1 cellular context compared by ENCODE assay signal in genomic region chr2:64609229-64609994, GRCh38.
TF ChIP-seq lines count a peak whose summit lies in the region.

No MANE protein-coding gene starts in this region.

TF ChIP-seq in endothelial cell of umbilical vein, 7 proteins besides CTCF, POLR2A, EP300 and RAD21 (continued from another document):
- TF ChIP-seq EZH2 (IDR thresholded peaks at IDR 0.05; ENCODE audit: borderline replicate concordance, low read depth, low read length, severe bottlenecking), result no peak
- TF ChIP-seq MYC (IDR thresholded peaks at IDR 0.05; ENCODE audit: low read depth, low read length), result no peak
- no peak for TF ChIP-seq MAX (IDR thresholded peaks at IDR 0.05; ENCODE audit: insufficient read depth, insufficient read length)
